In the genomic region with DNA sequence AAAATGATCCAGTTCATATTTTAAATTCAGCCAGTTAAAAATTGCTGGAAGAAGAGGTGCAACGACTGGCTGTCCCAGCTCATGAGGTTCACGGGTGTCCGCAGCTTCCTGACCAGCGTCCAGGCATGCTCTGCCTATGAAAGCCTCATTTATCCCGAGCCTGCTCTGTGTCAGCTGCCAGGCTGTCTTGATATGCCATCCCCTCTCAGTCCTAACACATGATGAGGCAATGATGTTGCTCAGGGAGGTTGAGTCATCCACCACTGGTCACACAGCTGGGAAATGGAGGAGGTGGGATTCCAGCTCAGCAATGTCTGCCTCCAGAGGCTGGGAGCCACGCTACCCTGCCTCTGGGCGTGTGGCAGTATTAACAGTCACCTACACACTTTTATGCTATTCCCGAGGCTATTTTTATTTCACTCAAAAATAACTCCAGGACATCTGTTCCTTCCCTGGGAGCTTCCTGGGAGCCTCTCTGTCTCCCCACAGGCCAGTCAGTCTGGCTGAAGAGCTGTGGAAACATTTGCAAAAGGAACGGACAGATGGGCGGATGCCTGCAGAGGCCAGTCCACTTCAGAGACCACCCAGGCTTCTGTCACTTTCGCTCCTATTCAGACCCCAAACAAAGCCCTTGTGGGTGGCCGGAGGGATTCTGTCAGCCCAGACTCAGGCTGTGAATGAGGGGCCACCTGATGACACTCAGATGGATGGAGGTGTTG, we compare ENCODE assay signal across 11 cellular contexts. TPM values are rescaled to one million over a fixed set of nuclear protein-coding genes. Genes with fewer than 3 reads are reported as not detected.
DNase-seq lines count a peak whose midpoint lies in the region; ATAC-seq and TF ChIP-seq lines count a peak whose summit lies in the region.
"Had no signal": no experiment of that assay in that cellular context is flagged by ENCODE, and none has a peak within 500 bp of the region (broad histone marks: within the 10 kb centered on the region; RNA-seq: fewer than 3 reads in every experiment).

No MANE protein-coding gene starts in this region.

- no peak for TF ChIP-seq EP300 in sigmoid colon (IDR thresholded peaks at IDR 0.05)

- H3K27me3 ChIP-seq in sigmoid colon (no peaks in the 10 kb centered on the region), Karpas-422 (ENCODE audit: low read length) (no peaks in the 10 kb centered on the region)

- H4K20me1 ChIP-seq in Karpas-422 (ENCODE audit: insufficient read depth, low read depth, low read length): no peaks in the 10 kb centered on the region

- no peak overlapping the region for H3K4me3 ChIP-seq in sigmoid colon
- no peak overlapping the region for H3K4me3 ChIP-seq in Karpas-422 (ENCODE audit: low read length)
- H3K4me3 ChIP-seq: HAP-1 had no signal

- intact Hi-C loops in cardiac septum (cut with DNase I): no loop called here
- intact Hi-C loops in sigmoid colon (cut with DNase I): no loop called here

- no peak for TF ChIP-seq CTCF in sigmoid colon (IDR thresholded peaks at IDR 0.05)

- H2AFZ ChIP-seq in Karpas-422 (ENCODE audit: low read length): no peak overlapping the region

- H3K4me1 ChIP-seq in sigmoid colon: no peaks in the 10 kb centered on the region
- H3K4me1 ChIP-seq in Karpas-422 (ENCODE audit: low read length): peaks cover 4% of the 10 kb centered on the region; the same call in 1 of the 2 replicates
- H3K4me1 ChIP-seq: HAP-1 had no signal

- no peak for TF ChIP-seq POLR2A in sigmoid colon (IDR thresholded peaks at IDR 0.05)

- H3K79me2 ChIP-seq in Karpas-422 (ENCODE audit: low read length): no peaks in the 10 kb centered on the region

- no peaks in the 10 kb centered on the region for H3K9me3 ChIP-seq in sigmoid colon
- H3K9me3 ChIP-seq in Karpas-422 (ENCODE audit: low read length): no peaks in the 10 kb centered on the region
- H3K9me3 ChIP-seq: HAP-1 had no signal

- DNase-seq in HCEC 1CT (peak; percentile 61), amniotic epithelial cell (ENCODE audit: low read depth) (peak; percentile 94), cardiac septum (ENCODE audit: low spot score) (peak; percentile 68), sigmoid colon (peak; percentile 56), Karpas-422 (no peak), D341Med (ENCODE audit: low spot score) (no peak)
- DNase-seq in activated CD4-positive, alpha-beta T cell treated with anti-CD3 and anti-CD28 coated beads for 4 hours: no peak
- DNase-seq: activated CD4-positive, alpha-beta T cell treated with anti-CD3 and anti-CD28 coated beads, Interleukin-2, amount 50 U/mL, for 48 hours; effector CD8-positive, alpha-beta T cell had no signal

- 68 to 72% methylated on average over 12 of the region's 12 CpGs for WGBS in sigmoid colon, 2 donors

- no peak overlapping the region for H3K27ac ChIP-seq in sigmoid colon
- H3K27ac ChIP-seq in Karpas-422 (ENCODE audit: low read length): no peak overlapping the region

- H3K4me2 ChIP-seq in Karpas-422 (ENCODE audit: low read depth, low read length, poor library complexity, severe bottlenecking): no peak overlapping the region

- ATAC-seq in HG03097 (IDR thresholded peaks at IDR 0.05; ENCODE audit: low FRiP score, unreplicated experiment): no peak

- H3K9me2 ChIP-seq in Karpas-422 (replicated peaks; ENCODE audit: insufficient read depth, low read length): no peaks in the 10 kb centered on the region

- H3K9ac ChIP-seq in Karpas-422 (ENCODE audit: low read length): no peak overlapping the region

- H3K36me3 ChIP-seq in sigmoid colon (no peaks in the 10 kb centered on the region), Karpas-422 (ENCODE audit: insufficient read depth, low read length) (no peaks in the 10 kb centered on the region)
- H3K36me3 ChIP-seq: HAP-1 had no signal

RNA-seq across cellular contexts. Expression of gene RAB11FIP4, which starts 22.6 kb away (rescaled TPM):
- total RNA-seq in cardiac septum (4.9 TPM), sigmoid colon (1 to 10 TPM in 2 of 4 donors, under 1 TPM in 2; 0.66 to 1.8 (median 0.89) TPM)
- polyA plus RNA-seq in sigmoid colon: 10 to 100 TPM in 2 of 3 donors, 1 to 10 TPM in 1; 7.2 to 32.5 (median 12.3) TPM
- total RNA-seq in Karpas-422 (2014; rRNA removed; shearing (Covaris generic); ENCODE audit: low replicate concordance): 3.6 and 13.3 TPM in 2 replicates

Comparison
In these comparisons a context has a peak if more than half of its experiments do, and no peak if none do; other contexts are left out.
1. DNase-seq: peak in HCEC 1CT (single experiment), amniotic epithelial cell (single experiment), cardiac septum (single experiment) and sigmoid colon (single experiment); none in Karpas-422 (single experiment), D341Med (single experiment) and activated CD4-positive, alpha-beta T cell treated with anti-CD3 and anti-CD28 coated beads for 4 hours (0 of 2).